21 cellular contexts compared by ENCODE assay signal in the genomic region with DNA sequence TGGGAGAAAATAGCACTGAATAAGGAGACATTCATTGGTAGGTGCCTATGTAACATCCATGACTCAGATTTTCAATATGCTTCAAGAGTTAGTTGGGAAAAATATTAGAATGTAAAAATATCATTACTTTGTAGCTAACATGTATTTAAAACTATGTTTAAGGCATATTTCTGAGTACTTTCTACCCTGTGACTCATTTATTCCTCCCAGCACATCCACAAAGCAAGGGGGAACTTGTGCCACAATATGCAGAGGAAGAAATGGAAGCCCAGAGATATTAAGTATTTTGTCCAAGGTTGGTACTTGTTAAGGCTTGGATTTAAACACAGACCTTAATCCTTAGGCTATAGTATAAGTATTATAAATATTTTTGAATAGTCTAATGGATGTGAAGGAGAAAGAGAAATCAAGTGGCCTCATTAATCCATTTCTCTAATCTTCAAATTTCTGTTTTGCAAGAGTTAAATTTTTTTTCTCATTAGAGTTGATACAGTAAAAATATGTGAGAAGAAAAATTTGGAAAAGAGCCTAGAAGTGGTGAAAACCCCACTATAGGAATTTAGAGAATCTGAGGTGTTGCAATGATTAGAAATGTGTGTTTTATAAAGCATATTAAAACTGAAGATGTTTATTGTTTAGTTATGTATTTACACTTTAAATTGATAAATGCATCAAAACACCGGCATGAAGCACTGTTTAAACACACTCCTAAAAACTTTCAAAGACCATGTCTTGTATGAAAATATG.
"Had no signal": no experiment of that assay in that cellular context is flagged by ENCODE, and none has a peak within 500 bp of the region (broad histone marks: within the 10 kb centered on the region; RNA-seq: fewer than 3 reads in every experiment).

No MANE protein-coding gene starts in this region.

- H3K27ac ChIP-seq: epithelial cell of prostate, esophagus squamous epithelium, gastrocnemius medialis, heart right ventricle, ovary, suprapubic skin, thyroid gland, upper lobe of left lung, uterus had no signal

- H3K27me3 Mint-ChIP-seq: dendritic cell treated with granulocyte-macrophage colony-stimulating factor and Interleukin-4, amounts not matched to agents 40 ng/mL and 50 ng/mL, for 4 days; effector memory CD8-positive, alpha-beta T cell had no signal

- DNase-seq: effector memory CD8-positive, alpha-beta T cell; esophagus squamous epithelium; gastrocnemius medialis; heart right ventricle; hypothalamus; islet precursor cell; natural killer cell; ovary; right cardiac atrium; stimulated activated CD4-positive, alpha-beta T cell treated with anti-CD3 and anti-CD28 coated beads, Interleukin-2, amount 100 ng/mL, for 48 hours; stimulated activated naive CD4-positive, alpha-beta T cell treated with Interleukin-2 at 50 U/mL for 16 hours; thyroid gland; upper lobe of left lung; uterus had no signal

- H3K9me3 Mint-ChIP-seq: dendritic cell treated with granulocyte-macrophage colony-stimulating factor and Interleukin-4, amounts not matched to agents 40 ng/mL and 50 ng/mL, for 4 days; mesothelial cell of epicardium; neural crest cell had no signal

- H3K27ac Mint-ChIP-seq: dendritic cell treated with granulocyte-macrophage colony-stimulating factor and Interleukin-4, amounts not matched to agents 40 ng/mL and 50 ng/mL, for 4 days; effector memory CD8-positive, alpha-beta T cell; mesothelial cell of epicardium; natural killer cell had no signal

- ATAC-seq: effector memory CD8-positive, alpha-beta T cell; gastrocnemius medialis; heart right ventricle; left lobe of liver; natural killer cell; right cardiac atrium had no signal

- H3K4me3 ChIP-seq: esophagus squamous epithelium, gastrocnemius medialis, heart right ventricle, ovary, smooth muscle cell, suprapubic skin, thyroid gland, upper lobe of left lung, uterus had no signal

- H3K4me1 ChIP-seq: esophagus squamous epithelium, gastrocnemius medialis, heart right ventricle, suprapubic skin, thyroid gland, upper lobe of left lung, uterus had no signal

- H3K4me3 Mint-ChIP-seq: dendritic cell treated with granulocyte-macrophage colony-stimulating factor and Interleukin-4, amounts not matched to agents 40 ng/mL and 50 ng/mL, for 4 days; effector memory CD8-positive, alpha-beta T cell; mesothelial cell of epicardium; natural killer cell; neural crest cell had no signal

- H3K9me3 ChIP-seq: esophagus squamous epithelium, gastrocnemius medialis, heart right ventricle, ovary, suprapubic skin, thyroid gland, upper lobe of left lung, uterus had no signal

- H3K36me3 Mint-ChIP-seq: mesothelial cell of epicardium, natural killer cell had no signal

- H3K27me3 ChIP-seq: esophagus squamous epithelium, gastrocnemius medialis, heart right ventricle, ovary, suprapubic skin, thyroid gland, upper lobe of left lung, uterus had no signal

- H3K36me3 ChIP-seq: esophagus squamous epithelium, gastrocnemius medialis, heart right ventricle, ovary, suprapubic skin, thyroid gland, upper lobe of left lung, uterus had no signal

- H3K4me1 Mint-ChIP-seq: natural killer cell, neural crest cell had no signal

- H3K4me2 ChIP-seq: smooth muscle cell had no signal
